ENCODE assay signal across 25 cellular contexts in genomic region chr15:22240403-22240802, GRCh38.
A peak's percentile ranks its signal among the peaks of the same experiment; 100 is the strongest.
DNase-seq lines count a peak whose midpoint lies in the region; ATAC-seq, FAIRE-seq and TF ChIP-seq lines count a peak whose summit lies in the region.
"Had no signal": no experiment of that assay in that cellular context is flagged by ENCODE, and none has a peak within 500 bp of the region (broad histone marks: within the 10 kb centered on the region; RNA-seq: fewer than 3 reads in every experiment).

No MANE protein-coding gene starts in this region.

- H3K9me3 ChIP-seq in endothelial cell of umbilical vein (replicated peaks; ENCODE audit: control insufficient read depth, insufficient read depth, low read length) (peaks cover 23% of the 10 kb centered on the region), osteoblast (ENCODE audit: low read depth, low read length) (peaks cover 9% of the 10 kb centered on the region), PC-3 (ENCODE audit: low read length) (peaks cover 20% of the 10 kb centered on the region; the same call in 1 of the 2 replicates)
- H3K9me3 ChIP-seq: BE2C had no signal

- H3K79me2 ChIP-seq in endothelial cell of umbilical vein (ENCODE audit: control insufficient read depth, insufficient read depth, low read length) (no peaks in the 10 kb centered on the region), osteoblast (ENCODE audit: insufficient read depth, low read length) (no peaks in the 10 kb centered on the region), PC-3 (ENCODE audit: low read length) (no peaks in the 10 kb centered on the region)

- intact Hi-C loops in endothelial cell of umbilical vein (cut with micrococcal nuclease) (no loop called here), PC-3 (cut with micrococcal nuclease) (no loop called here)

- H3K27me3 ChIP-seq in endothelial cell of umbilical vein (ENCODE audit: control insufficient read depth in 2 of 2, insufficient read depth in 2 of 2, low read length in 2 of 2), result no peaks in the 10 kb centered on the region
- no peaks in the 10 kb centered on the region for H3K27me3 ChIP-seq in osteoblast (ENCODE audit: insufficient read depth, low read length)
- no peaks in the 10 kb centered on the region for H3K27me3 ChIP-seq in PC-3 (ENCODE audit: low read length)
- H3K27me3 ChIP-seq: BE2C had no signal

- no peak for ATAC-seq in PC-3

- no peaks in the 10 kb centered on the region for H3K9me2 ChIP-seq in PC-3 (replicated peaks; ENCODE audit: low read length)

- TF ChIP-seq CTCF in endothelial cell of umbilical vein (IDR thresholded peaks at IDR 0.05; ENCODE audit: extremely low read depth in 1 of 2, insufficient read depth in 1 of 2, low read depth in 1 of 2, low read length in 2 of 2), result no peak
- TF ChIP-seq CTCF in osteoblast (IDR thresholded peaks at IDR 0.05; ENCODE audit: extremely low read depth, low read depth, low read length), result no peak
- TF ChIP-seq CTCF in PC-3 (conservative IDR thresholded peaks at IDR 0.05; ENCODE audit: low read depth, low read length), result no peak

- H3K9ac ChIP-seq in endothelial cell of umbilical vein (replicated peaks; ENCODE audit: extremely low read depth, insufficient read depth, low read length), result no peak overlapping the region
- no peak overlapping the region for H3K9ac ChIP-seq in PC-3 (ENCODE audit: low read length)

- dilution Hi-C loops in endothelial cell of umbilical vein (cut with MboI; ENCODE audit: extremely low pct_ligation_motif_present, low sequenced_read_pairs), result no loop called here

- H2AFZ ChIP-seq in endothelial cell of umbilical vein (ENCODE audit: low read depth, low read length), result no peak overlapping the region
- no peak overlapping the region for H2AFZ ChIP-seq in osteoblast (ENCODE audit: low read length)
- no peak overlapping the region for H2AFZ ChIP-seq in PC-3 (ENCODE audit: low read length)

- FAIRE-seq in endothelial cell of umbilical vein (lab: Jason Lieb, UNC), result peak; percentile 37
- FAIRE-seq: A204.1, GM12891, GM18507, H1 had no signal

- CTCF ChIA-PET in endothelial cell of umbilical vein (lab: Charles Lee), result no interaction called here
- CTCF ChIA-PET in PC-3 (lab: Charles Lee), result no interaction called here

- H3K4me3 ChIP-seq in endothelial cell of umbilical vein (replicated peaks in 1 of 3; ENCODE audit: insufficient read depth in 1 of 3, low read depth in 1 of 3, low read length in 3 of 3) (no peak overlapping the region), osteoblast (ENCODE audit: insufficient read depth, low read length) (no peak overlapping the region), PC-3 (ENCODE audit: low read length) (no peak overlapping the region)

- DNase-seq in activated effector memory CD4-positive, alpha-beta T cell treated with anti-CD3 and anti-CD28 coated beads, Interleukin-2, amount 50 U/mL, for 16 hours, result peak; percentile 50
- DNase-seq in activated effector memory CD4-positive, alpha-beta T cell treated with Interleukin-2 at 50 U/mL for 16 hours, result no peak
- DNase-seq in CD1c-positive myeloid dendritic cell (ENCODE audit: extremely low spot score) (peak; percentile 36), endothelial cell of umbilical vein (ENCODE audit: low read depth, low spot score) (no peak), osteoblast (ENCODE audit: insufficient read length, low spot score, missing footprints) (peak; percentile 17), putamen (ENCODE audit: low spot score) (no peak), PC-3 (no peak), globus pallidus (ENCODE audit: low spot score) (no peak)
- DNase-seq: ACHN; AML-193; BE2C; Calu3; CD4-positive, alpha-beta memory T cell; COR-L47; DMS53; DMS79 treated with DMSO at 0.1 percent for 48 hours; GF-D8; H7; HCEC 1CT had no signal

- H3K4me1 ChIP-seq in endothelial cell of umbilical vein (ENCODE audit: control insufficient read depth, extremely low read depth, insufficient read depth, low read length), result no peaks in the 10 kb centered on the region
- H3K4me1 ChIP-seq in osteoblast (ENCODE audit: insufficient read depth, low read length), result no peaks in the 10 kb centered on the region
- no peaks in the 10 kb centered on the region for H3K4me1 ChIP-seq in PC-3 (ENCODE audit: insufficient read depth, low read length)
- H3K4me1 ChIP-seq: BE2C had no signal

- POLR2A ChIA-PET in endothelial cell of umbilical vein (lab: Charles Lee) (no interaction called here), PC-3 (lab: Charles Lee; ENCODE audit: unreplicated experiment) (no interaction called here)

- H3K9me1 ChIP-seq in endothelial cell of umbilical vein (replicated peaks; ENCODE audit: control insufficient read depth, extremely low read depth, insufficient read depth, low read length), result no peaks in the 10 kb centered on the region

- TF ChIP-seq POLR2A in endothelial cell of umbilical vein (IDR thresholded peaks at IDR 0.05; ENCODE audit: low read depth, low read length), result no peak

- H3K4me2 ChIP-seq in endothelial cell of umbilical vein (ENCODE audit: insufficient read depth, low read length), result no peak overlapping the region
- H3K4me2 ChIP-seq in osteoblast (ENCODE audit: insufficient read depth, low read length), result no peak overlapping the region
- H3K4me2 ChIP-seq in PC-3 (ENCODE audit: low read length), result no peak overlapping the region

- H4K20me1 ChIP-seq in endothelial cell of umbilical vein (replicated peaks; ENCODE audit: control insufficient read depth, extremely low read depth, insufficient read depth, low read length) (no peaks in the 10 kb centered on the region), osteoblast (ENCODE audit: insufficient read depth, low read length) (no peaks in the 10 kb centered on the region), PC-3 (ENCODE audit: low read length) (no peaks in the 10 kb centered on the region)

- H3K36me3 ChIP-seq in endothelial cell of umbilical vein (ENCODE audit: control insufficient read depth in 2 of 2, extremely low read depth in 1 of 2, insufficient read depth in 2 of 2, low read length in 2 of 2) (no peaks in the 10 kb centered on the region), osteoblast (ENCODE audit: insufficient read depth, low read length) (no peaks in the 10 kb centered on the region), PC-3 (ENCODE audit: low read depth, low read length) (no peaks in the 10 kb centered on the region)
- H3K36me3 ChIP-seq: BE2C had no signal

- H3F3A ChIP-seq in PC-3 (ENCODE audit: low read length, unreplicated experiment), result no peaks in the 10 kb centered on the region

- H3K27ac ChIP-seq in endothelial cell of umbilical vein (ENCODE audit: insufficient read depth, low read depth, low read length) (no peak overlapping the region), osteoblast (ENCODE audit: low read depth, low read length) (no peak overlapping the region), PC-3 (ENCODE audit: low read length) (no peak overlapping the region)
- H3K27ac ChIP-seq: 22Rv1, C4-2B had no signal

- BruUV-seq in endothelial cell of umbilical vein (replicated peaks; lab: Mats Ljungman, UMichigan) (no TSS peak), PC-3 (replicated peaks; lab: Mats Ljungman, UMichigan) (no TSS peak)

TF ChIP-seq in endothelial cell of umbilical vein, 7 proteins besides CTCF, POLR2A, EP300 and RAD21:
- TF ChIP-seq JUN (IDR thresholded peaks at IDR 0.05; ENCODE audit: borderline replicate concordance, insufficient read depth, insufficient read length, low read depth) (no peak), GATA2 (IDR thresholded peaks at IDR 0.05; ENCODE audit: insufficient read depth, insufficient read length, low read depth, low read length) (no peak), FOS (IDR thresholded peaks at IDR 0.05; ENCODE audit: borderline replicate concordance, insufficient read depth, low read length) (no peak), EZH2 (IDR thresholded peaks at IDR 0.05; ENCODE audit: borderline replicate concordance, low read depth, low read length, severe bottlenecking) (no peak), POLR2AphosphoS5 (IDR thresholded peaks at IDR 0.05; ENCODE audit: insufficient read depth, low read depth, low read length) (no peak)

Comparison
In these comparisons a context has a peak if more than half of its experiments do, and no peak if none do; other contexts are left out.
1. DNase-seq: peak in activated effector memory CD4-positive, alpha-beta T cell treated with anti-CD3 and anti-CD28 coated beads, Interleukin-2, amount 50 U/mL, for 16 hours (single experiment), CD1c-positive myeloid dendritic cell (single experiment) and osteoblast (single experiment); none in activated effector memory CD4-positive, alpha-beta T cell treated with Interleukin-2 at 50 U/mL for 16 hours (single experiment), endothelial cell of umbilical vein (single experiment), putamen (single experiment), PC-3 (single experiment) and globus pallidus (single experiment).